Comparison of ENCODE assay signal across 22 cellular contexts in the genomic region with DNA sequence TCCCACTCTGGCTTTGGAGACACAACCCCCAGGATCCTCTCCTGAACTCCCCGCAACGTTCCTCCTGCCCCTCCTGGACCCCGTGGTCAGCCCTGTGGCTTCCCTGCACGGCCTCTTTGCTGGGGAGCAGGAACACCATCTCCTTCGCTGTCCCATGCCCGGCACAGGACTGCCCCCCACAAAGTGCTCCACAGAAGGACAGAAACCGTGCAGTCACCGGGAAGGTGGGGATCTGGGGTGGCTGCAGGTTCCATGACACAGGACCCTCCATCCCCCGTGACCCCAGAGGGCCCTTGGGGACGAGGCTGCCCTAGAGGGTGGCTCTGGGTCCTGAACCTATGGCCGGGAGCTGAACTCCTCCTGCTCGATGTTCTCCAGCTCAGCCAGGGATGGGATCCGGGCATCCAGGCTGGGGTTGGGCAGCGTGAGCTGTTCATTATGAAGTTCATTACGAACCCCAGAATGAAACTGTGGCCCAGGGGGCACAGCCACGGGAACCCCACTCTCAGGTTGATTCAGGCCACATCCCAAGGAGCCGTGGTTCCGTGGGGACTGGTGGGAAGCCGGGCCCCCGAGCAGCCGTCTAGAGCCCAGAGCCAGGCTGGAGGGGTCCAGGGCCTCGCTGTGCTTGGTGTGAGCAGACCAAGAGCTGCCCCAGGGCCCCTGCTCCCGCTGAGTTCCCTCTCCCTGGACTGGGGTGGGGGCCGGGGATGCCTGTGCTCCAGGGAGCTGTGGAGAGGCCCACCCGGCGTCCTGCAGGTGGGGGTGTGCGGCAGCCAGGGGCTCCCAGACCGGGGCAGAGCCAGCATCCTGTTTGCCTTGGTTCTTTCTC. TPM values are rescaled to one million over a fixed set of nuclear protein-coding genes. Genes with fewer than 3 reads are reported as not detected.
"Had no signal": no experiment of that assay in that cellular context is flagged by ENCODE, and none has a peak within 500 bp of the region (broad histone marks: within the 10 kb centered on the region; RNA-seq: fewer than 3 reads in every experiment).

No MANE protein-coding gene starts in this region.

- H3K27me3 ChIP-seq: thyroid gland had no signal

- ATAC-seq: activated T-helper 17 cell treated with anti-CD3 and anti-CD28 coated beads, Interleukin-2, amount 50 U/mL, for 72 hours; heart left ventricle; sciatic nerve had no signal

- H3K4me3 ChIP-seq: heart left ventricle, prostate gland, spleen, thyroid gland had no signal

- H3K9me3 ChIP-seq: heart left ventricle, prostate gland, spleen, thyroid gland had no signal

- H3K27ac ChIP-seq: heart left ventricle, prostate gland, spleen, thyroid gland had no signal

- H3K36me3 ChIP-seq: heart left ventricle, prostate gland, spleen, thyroid gland had no signal

- H3K4me1 ChIP-seq: heart left ventricle, prostate gland, thyroid gland had no signal

- DNase-seq: activated CD4-positive, CD25-positive, alpha-beta regulatory T cell treated with anti-CD3 and anti-CD28 coated beads, Interleukin-2, amount 50 U/mL, for 72 hours; activated naive CD4-positive, alpha-beta T cell treated with Interleukin-2 at 50 U/mL for 16 hours; activated T-cell treated with anti-CD3 and anti-CD28 coated beads for 4 hours; endodermal cell; spleen; thyroid gland had no signal

RNA-seq across cellular contexts. Expression of a gene that starts 0.7 kb away (rescaled TPM):
- total RNA-seq: activated CD8-positive, alpha-beta memory T cell treated with anti-CD3 and anti-CD28 coated beads for 36 hours; activated T-helper 17 cell treated with anti-CD3 and anti-CD28 coated beads, Interleukin-2, amount 50 U/mL, for 72 hours; astrocyte; bronchial epithelial cell; dermis microvascular lymphatic vessel endothelial cell; epithelial cell of proximal tubule; frontal cortex; heart left ventricle; mesothelial cell of epicardium; myocyte; osteoblast; thyroid gland; urinary bladder had no signal
- polyA plus RNA-seq: heart left ventricle, neural cell, urinary bladder had no signal

RNA-seq across cellular contexts. Expression of a gene that starts 24.5 kb away (rescaled TPM):
- total RNA-seq: activated CD8-positive, alpha-beta memory T cell treated with anti-CD3 and anti-CD28 coated beads for 36 hours; activated T-helper 17 cell treated with anti-CD3 and anti-CD28 coated beads, Interleukin-2, amount 50 U/mL, for 72 hours; astrocyte; bronchial epithelial cell; dermis microvascular lymphatic vessel endothelial cell; endodermal cell; epithelial cell of proximal tubule; frontal cortex; heart left ventricle; liver; mesothelial cell of epicardium; myocyte; osteoblast; prostate gland; sciatic nerve; spleen; thyroid gland; urinary bladder had no signal
- polyA plus RNA-seq: heart left ventricle, liver, neural cell, spleen, urinary bladder had no signal
